Comparison of ENCODE assay signal across 16 cellular contexts in the genomic region with DNA sequence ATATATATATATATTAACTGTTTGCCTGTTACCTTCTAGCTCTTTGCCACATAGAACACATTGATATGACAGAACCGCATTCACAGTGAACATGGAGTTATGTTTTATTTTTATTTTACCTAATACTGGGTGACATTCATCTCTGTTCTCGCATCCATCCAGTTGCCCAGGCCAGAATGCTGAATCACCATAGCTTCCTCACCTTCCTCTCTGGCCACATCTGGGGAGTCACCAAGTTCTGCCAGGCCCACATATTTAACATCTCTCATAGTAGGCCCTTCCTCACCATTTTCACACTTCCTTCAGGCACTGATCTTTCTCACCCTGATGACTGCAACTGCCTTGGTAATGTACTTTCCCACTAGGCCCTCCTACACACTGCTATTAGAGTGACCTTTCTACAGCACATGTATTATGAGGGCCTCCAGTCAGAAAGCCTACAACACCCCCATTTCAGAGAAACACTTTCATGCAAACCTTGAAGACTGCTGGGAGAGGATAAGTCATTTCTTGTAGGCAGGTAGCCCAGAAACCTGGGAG.
"Had no signal": no experiment of that assay in that cellular context is flagged by ENCODE, and none has a peak within 500 bp of the region (broad histone marks: within the 10 kb centered on the region; RNA-seq: fewer than 3 reads in every experiment).

No MANE protein-coding gene starts in this region.

- H3K27ac Mint-ChIP-seq: activated CD8-positive, alpha-beta memory T cell treated with anti-CD3 and anti-CD28 coated beads, Interleukin-2, amount 10 ng/mL, durations not matched to agents 7 days and 5 days had no signal

- H3K27ac ChIP-seq: body of pancreas, gastroesophageal sphincter, heart right ventricle, pancreas, thyroid gland had no signal

- H3K4me3 Mint-ChIP-seq: activated CD8-positive, alpha-beta memory T cell treated with anti-CD3 and anti-CD28 coated beads, Interleukin-2, amount 10 ng/mL, durations not matched to agents 7 days and 5 days; activated T-cell treated with anti-CD3 and anti-CD28 coated beads, Interleukin-2, amount 50 U/mL, for 4 hours had no signal

- H3K27me3 ChIP-seq: gastroesophageal sphincter, pancreas, thyroid gland had no signal

- H3K36me3 Mint-ChIP-seq: activated CD8-positive, alpha-beta memory T cell treated with anti-CD3 and anti-CD28 coated beads, Interleukin-2, amount 10 ng/mL, durations not matched to agents 7 days and 5 days; activated naive CD4-positive, alpha-beta T cell treated with anti-CD3 and anti-CD28 coated beads, Interleukin-2, amount 50 U/mL, for 72 hours had no signal

- H3K9me3 Mint-ChIP-seq: activated naive CD4-positive, alpha-beta T cell treated with anti-CD3 and anti-CD28 coated beads, Interleukin-2, amount 50 U/mL, for 72 hours; activated T-cell treated with anti-CD3 and anti-CD28 coated beads, Interleukin-2, amount 50 U/mL, for 4 hours had no signal

- H3K9me3 ChIP-seq: body of pancreas, gastroesophageal sphincter, heart right ventricle, pancreas, thyroid gland had no signal

- ATAC-seq: activated CD8-positive, alpha-beta memory T cell treated with anti-CD3 and anti-CD28 coated beads, Interleukin-2, amount 10 ng/mL, durations not matched to agents 7 days and 5 days; activated T-cell treated with anti-CD3 and anti-CD28 coated beads, Interleukin-2, amount 50 U/mL, for 4 hours; body of pancreas; gastroesophageal sphincter; heart right ventricle; pancreas; sciatic nerve had no signal

- H3K36me3 ChIP-seq: gastroesophageal sphincter, heart right ventricle, pancreas, thyroid gland had no signal

- H3K4me3 ChIP-seq: body of pancreas, gastroesophageal sphincter, heart right ventricle, lung, pancreas, thyroid gland had no signal

- H3K4me1 ChIP-seq: body of pancreas, gastroesophageal sphincter, heart right ventricle, pancreas, thyroid gland had no signal

- H3K4me1 Mint-ChIP-seq: activated CD8-positive, alpha-beta memory T cell treated with anti-CD3 and anti-CD28 coated beads, Interleukin-2, amount 10 ng/mL, durations not matched to agents 7 days and 5 days had no signal

- DNase-seq: activated CD4-positive, CD25-positive, alpha-beta regulatory T cell treated with anti-CD3 and anti-CD28 coated beads, Interleukin-2, amount 50 U/mL, for 72 hours; activated CD8-positive, alpha-beta memory T cell treated with anti-CD3 and anti-CD28 coated beads, Interleukin-2, amount 10 ng/mL, durations not matched to agents 7 days and 5 days; activated gamma-delta T cell; activated T-cell treated with anti-CD3 and anti-CD28 coated beads, Interleukin-2, amount 50 U/mL, for 4 hours; amygdala; body of pancreas; caudate nucleus; erythroblast; heart right ventricle; pancreas; T1000; thyroid gland had no signal
